ENCODE assay signal across 3 cellular contexts in the genomic region with DNA sequence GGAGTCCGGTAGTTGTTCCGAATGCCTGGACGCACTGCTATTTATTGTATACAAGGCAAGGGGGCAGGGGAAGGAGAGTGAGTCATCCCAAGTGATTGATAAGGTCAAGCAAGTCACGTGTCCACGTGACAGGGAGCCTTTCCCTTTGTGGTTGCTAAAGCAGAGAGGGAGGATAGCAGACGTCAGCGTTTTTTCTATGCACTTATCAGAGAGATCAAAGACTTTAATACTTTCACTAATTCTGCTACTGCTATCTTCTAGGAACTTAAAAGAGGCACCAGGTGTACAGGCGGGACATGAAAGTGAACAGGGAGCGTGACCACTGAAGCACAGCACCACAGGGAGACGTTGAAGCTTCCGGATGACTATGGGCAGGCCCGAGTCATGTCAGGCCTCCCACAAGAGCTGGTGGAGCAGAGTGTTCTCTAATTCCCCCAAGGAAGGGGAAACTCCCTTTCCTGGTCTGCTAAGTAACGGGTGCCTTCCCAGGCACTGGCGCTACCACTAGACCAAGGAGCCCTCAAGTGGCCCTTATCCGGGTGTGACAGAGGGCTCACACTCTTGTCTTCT.
TF ChIP-seq lines count a peak whose summit lies in the region.

No MANE protein-coding gene starts in this region.

TF ChIP-seq in HEK293T, 16 proteins besides CTCF, POLR2A, EP300 and RAD21:
- TF ChIP-seq, protein P1, sequence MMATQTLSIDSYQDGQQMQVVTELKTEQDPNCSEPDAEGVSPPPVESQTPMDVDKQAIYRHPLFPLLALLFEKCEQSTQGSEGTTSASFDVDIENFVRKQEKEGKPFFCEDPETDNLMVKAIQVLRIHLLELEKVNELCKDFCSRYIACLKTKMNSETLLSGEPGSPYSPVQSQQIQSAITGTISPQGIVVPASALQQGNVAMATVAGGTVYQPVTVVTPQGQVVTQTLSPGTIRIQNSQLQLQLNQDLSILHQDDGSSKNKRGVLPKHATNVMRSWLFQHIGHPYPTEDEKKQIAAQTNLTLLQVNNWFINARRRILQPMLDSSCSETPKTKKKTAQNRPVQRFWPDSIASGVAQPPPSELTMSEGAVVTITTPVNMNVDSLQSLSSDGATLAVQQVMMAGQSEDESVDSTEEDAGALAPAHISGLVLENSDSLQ (IDR thresholded peaks at IDR 0.05), result peak; percentile 58

TF ChIP-seq in endothelial cell of umbilical vein, 7 proteins besides CTCF, POLR2A, EP300 and RAD21:
- TF ChIP-seq JUN (IDR thresholded peaks at IDR 0.05; ENCODE audit: borderline replicate concordance, insufficient read depth, insufficient read length, low read depth), result peak; percentile 74
- TF ChIP-seq, protein P2, sequence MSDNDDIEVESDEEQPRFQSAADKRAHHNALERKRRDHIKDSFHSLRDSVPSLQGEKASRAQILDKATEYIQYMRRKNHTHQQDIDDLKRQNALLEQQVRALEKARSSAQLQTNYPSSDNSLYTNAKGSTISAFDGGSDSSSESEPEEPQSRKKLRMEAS (IDR thresholded peaks at IDR 0.05; ENCODE audit: insufficient read depth, insufficient read length), result peak; percentile 68

TF ChIP-seq in liver, 16 proteins besides CTCF, POLR2A, EP300 and RAD21:
- peak; percentile 72 to 80 for TF ChIP-seq JUND (IDR thresholded peaks at IDR 0.05)
